19 cellular contexts compared by ENCODE assay signal in the genomic region with DNA sequence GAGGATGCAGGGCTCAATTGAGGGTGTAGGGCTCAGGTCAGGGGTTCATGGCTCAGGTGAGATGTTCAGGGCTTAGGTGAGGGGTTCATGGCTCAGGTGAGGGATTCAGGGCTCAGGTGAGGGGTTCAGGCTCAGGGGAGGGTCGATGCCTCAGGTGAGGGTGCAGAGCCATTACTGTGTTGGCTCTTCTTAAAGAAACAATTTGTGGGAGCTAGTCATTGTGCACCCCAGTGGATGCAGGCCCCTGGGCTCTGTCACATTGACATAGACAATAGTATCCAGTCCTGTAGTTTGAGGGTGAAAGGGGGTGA.
"Had no signal": no experiment of that assay in that cellular context is flagged by ENCODE, and none has a peak within 500 bp of the region (broad histone marks: within the 10 kb centered on the region; RNA-seq: fewer than 3 reads in every experiment).

No MANE protein-coding gene starts in this region.

- DNase-seq: activated CD4-positive, alpha-beta T cell treated with anti-CD3 and anti-CD28 coated beads, Interleukin-2, amount 10 ng/mL, durations not matched to agents 7 days and 5 days; activated CD4-positive, CD25-positive, alpha-beta regulatory T cell treated with anti-CD3 and anti-CD28 coated beads, Interleukin-2, amount 50 U/mL, for 72 hours; activated naive CD4-positive, alpha-beta T cell treated with anti-CD3 and anti-CD28 coated beads, Interleukin-2, amount 50 U/mL, for 16 hours; activated naive CD8-positive, alpha-beta T cell treated with anti-CD3 and anti-CD28 coated beads, Interleukin-2, amount 10 ng/mL, durations not matched to agents 7 days and 5 days; activated T-cell treated with anti-CD3 and anti-CD28 coated beads, Interleukin-2, amount 50 U/mL, for 1 hour; Karpas-422; NCI-H1105 treated with DMSO at 0.1 percent for 48 hours; NCI-H1436 treated with DMSO at 0.1 percent for 48 hours; NCI-H187; NCI-H2081; NCI-H446; NCI-H524; SHP77 treated with DMSO at 0.1 percent for 48 hours had no signal

- H3K36me3 Mint-ChIP-seq: activated naive CD8-positive, alpha-beta T cell treated with anti-CD3 and anti-CD28 coated beads, Interleukin-2, amount 10 ng/mL, durations not matched to agents 7 days and 5 days had no signal

- H3K4me3 ChIP-seq: adrenal gland, body of pancreas, K562, Peyer's patch had no signal

- H3K27me3 ChIP-seq: adrenal gland, body of pancreas, Peyer's patch had no signal

- H3K9me3 ChIP-seq: adrenal gland, body of pancreas, Peyer's patch had no signal

- ATAC-seq: body of pancreas, K562, WTC11 had no signal

- H3K4me1 Mint-ChIP-seq: activated CD4-positive, alpha-beta T cell treated with anti-CD3 and anti-CD28 coated beads, Interleukin-2, amount 10 ng/mL, durations not matched to agents 7 days and 5 days; activated naive CD8-positive, alpha-beta T cell treated with anti-CD3 and anti-CD28 coated beads, Interleukin-2, amount 10 ng/mL, durations not matched to agents 7 days and 5 days; WTC11 had no signal

- FAIRE-seq: K562 had no signal

- H3K27ac ChIP-seq: adrenal gland, body of pancreas, Peyer's patch had no signal

- H3K4me1 ChIP-seq: adrenal gland, body of pancreas, Peyer's patch had no signal

- H3K9me3 Mint-ChIP-seq: activated CD4-positive, alpha-beta T cell treated with anti-CD3 and anti-CD28 coated beads, Interleukin-2, amount 10 ng/mL, durations not matched to agents 7 days and 5 days; activated naive CD8-positive, alpha-beta T cell treated with anti-CD3 and anti-CD28 coated beads, Interleukin-2, amount 10 ng/mL, durations not matched to agents 7 days and 5 days; T-helper 1 cell treated with Interleukin-12 subunit alpha and Interleukin-12 subunit beta and Interleukin-4 antibody, amounts not matched to agents 30 μg/mL and 1 μg/mL, for 36 hours; WTC11 had no signal

- H3K27me3 Mint-ChIP-seq: activated CD4-positive, alpha-beta T cell treated with anti-CD3 and anti-CD28 coated beads, Interleukin-2, amount 10 ng/mL, durations not matched to agents 7 days and 5 days; activated naive CD8-positive, alpha-beta T cell treated with anti-CD3 and anti-CD28 coated beads, Interleukin-2, amount 10 ng/mL, durations not matched to agents 7 days and 5 days had no signal

- H3K36me3 ChIP-seq: adrenal gland, Peyer's patch had no signal

- H3K4me3 Mint-ChIP-seq: activated CD4-positive, alpha-beta T cell treated with anti-CD3 and anti-CD28 coated beads, Interleukin-2, amount 10 ng/mL, durations not matched to agents 7 days and 5 days; activated naive CD8-positive, alpha-beta T cell treated with anti-CD3 and anti-CD28 coated beads, Interleukin-2, amount 10 ng/mL, durations not matched to agents 7 days and 5 days; T-helper 1 cell treated with Interleukin-12 subunit alpha and Interleukin-12 subunit beta and Interleukin-4 antibody, amounts not matched to agents 30 μg/mL and 1 μg/mL, for 36 hours; WTC11 had no signal

- H3K27ac Mint-ChIP-seq: activated CD4-positive, alpha-beta T cell treated with anti-CD3 and anti-CD28 coated beads, Interleukin-2, amount 10 ng/mL, durations not matched to agents 7 days and 5 days; activated naive CD8-positive, alpha-beta T cell treated with anti-CD3 and anti-CD28 coated beads, Interleukin-2, amount 10 ng/mL, durations not matched to agents 7 days and 5 days; T-helper 1 cell treated with Interleukin-12 subunit alpha and Interleukin-12 subunit beta and Interleukin-4 antibody, amounts not matched to agents 30 μg/mL and 1 μg/mL, for 36 hours; WTC11 had no signal
